ENCODE assay signal across 9 cellular contexts in the genomic region with DNA sequence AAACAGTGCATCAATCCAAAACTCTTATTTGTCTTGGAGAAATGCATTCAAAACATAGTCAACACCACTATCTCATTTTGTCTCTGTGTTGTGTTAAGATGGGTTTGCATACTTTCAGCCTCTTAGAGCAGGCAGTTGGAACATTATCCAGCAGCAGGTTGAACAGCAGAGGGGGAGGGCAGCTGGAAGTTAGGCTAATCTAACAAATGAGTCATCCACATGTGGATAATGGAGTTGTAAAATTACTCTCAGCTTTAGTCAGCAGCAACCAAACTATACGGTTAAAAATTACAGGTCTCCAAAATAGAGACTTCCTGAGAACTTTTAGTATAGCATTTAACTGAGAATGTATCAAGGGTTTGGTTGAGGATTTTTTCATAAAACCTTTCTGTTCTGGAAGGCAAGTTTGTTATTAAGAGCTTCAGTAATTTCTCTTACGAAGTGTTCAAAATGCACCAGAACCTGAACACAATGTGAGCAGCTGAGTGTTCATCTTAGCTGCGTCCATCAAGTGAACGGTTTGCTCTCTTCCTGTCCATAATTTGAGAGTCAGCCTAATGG. TPM values are rescaled to one million over a fixed set of nuclear protein-coding genes. Genes with fewer than 3 reads are reported as not detected.
DNase-seq lines count a peak whose midpoint lies in the region; ATAC-seq, FAIRE-seq and TF ChIP-seq lines count a peak whose summit lies in the region.
"Had no signal": no experiment of that assay in that cellular context is flagged by ENCODE, and none has a peak within 500 bp of the region (broad histone marks: within the 10 kb centered on the region; RNA-seq: fewer than 3 reads in every experiment).

No MANE protein-coding gene starts in this region.

- H3K4me1 ChIP-seq in HEK293 (ENCODE audit: control insufficient read depth, insufficient read depth, low read length): peaks cover 55% of the 10 kb centered on the region
- peaks cover 38 to 53% of the 10 kb centered on the region in 2 experiments for H3K4me1 ChIP-seq in SK-N-SH (ENCODE audit: control insufficient read depth in 1 of 2, insufficient read depth in 2 of 2, low read depth in 1 of 2, low read length in 1 of 2)
- peaks cover 0 to 34% (median 16%) of the 10 kb centered on the region in 12 donors for H3K4me1 ChIP-seq in heart left ventricle

- H3K4me3 ChIP-seq in AG04449 (ENCODE audit: low read depth, low read length): no peak overlapping the region
- no peak overlapping the region for H3K4me3 ChIP-seq in HEK293 (ENCODE audit: low read depth, low read length)
- no peak overlapping the region; a peak in 1 of 4 replicates for H3K4me3 ChIP-seq in SK-N-SH (ENCODE audit: low read depth in 2 of 2, low read length in 1 of 2)
- H3K4me3 ChIP-seq in heart left ventricle: no peak overlapping the region

- no peak overlapping the region for H2AFZ ChIP-seq in SK-N-SH (ENCODE audit: low read depth)

- CTCF ChIA-PET in AG04449 (lab: Yijun Ruan, JAX) (no interaction called here), HEK293 (lab: Yijun Ruan, JAX) (interaction anchor here (0.5 to 0.7 kb wide), 2 partner anchors 28 to 842 kb away, joined by 6 to 7 read pairs; no protein-coding TSS in a partner anchor), SK-N-SH (lab: Yijun Ruan, JAX) (no interaction called here)

- TF ChIP-seq EP300 in SK-N-SH (IDR thresholded peaks at IDR 0.05; ENCODE audit: borderline replicate concordance in 1 of 2, low read depth in 1 of 2, low read length in 1 of 2): peak; percentile 83 to 90

- no peaks in the 10 kb centered on the region for H3K36me3 ChIP-seq in HEK293 (ENCODE audit: control insufficient read depth in 2 of 2, insufficient read depth in 1 of 2, low read length in 2 of 2)
- H3K36me3 ChIP-seq in SK-N-SH (replicated peaks in 1 of 2; ENCODE audit: control insufficient read depth in 1 of 2, insufficient read depth in 2 of 2, low read length in 1 of 2): peaks cover 0 to 10% of the 10 kb centered on the region in 2 experiments
- no peaks in the 10 kb centered on the region for H3K36me3 ChIP-seq in heart left ventricle

- no peaks in the 10 kb centered on the region for H3K27me3 ChIP-seq in SK-N-SH (ENCODE audit: insufficient read depth)
- no peaks in the 10 kb centered on the region for H3K27me3 ChIP-seq in heart left ventricle

- no peaks in the 10 kb centered on the region for H3K9me2 ChIP-seq in SK-N-SH

- no peak for TF ChIP-seq POLR2A in heart left ventricle (IDR thresholded peaks at IDR 0.05)

- peaks cover 95% of the 10 kb centered on the region for H4K20me1 ChIP-seq in SK-N-SH (ENCODE audit: insufficient read depth)

- peak; percentile 83 to 94 (median 90) for ATAC-seq in heart left ventricle
- no peak for ATAC-seq in HG02763 (IDR thresholded peaks at IDR 0.05; ENCODE audit: unreplicated experiment)

- peaks cover 62% of the 10 kb centered on the region for H3F3A ChIP-seq in SK-N-SH (replicated peaks; ENCODE audit: insufficient read depth)

- peaks cover 100% of the 10 kb centered on the region for H3K79me2 ChIP-seq in SK-N-SH (ENCODE audit: insufficient read depth)

- H3K9ac ChIP-seq in SK-N-SH: peak overlapping the region; percentile 4; the same call in 1 of the 2 replicates

- 24% methylated on average over 4 of the region's 4 CpGs for WGBS in SK-N-SH (ENCODE audit: low lambda C conversion rate)
- WGBS in heart left ventricle, 4 donors: 46 to 63% (median 55%) methylated on average over 4 of the region's 4 CpGs

- H3K9me3 ChIP-seq in HEK293 (ENCODE audit: control insufficient read depth, insufficient read depth, low read depth, low read length): no peaks in the 10 kb centered on the region
- H3K9me3 ChIP-seq in SK-N-SH: no peaks in the 10 kb centered on the region
- no peaks in the 10 kb centered on the region for H3K9me3 ChIP-seq in heart left ventricle

- DNase-seq in AG04449 (ENCODE audit: low read depth, low spot score) (peak; percentile 42), SK-N-SH (peak; percentile 48), heart left ventricle (peak in 4 of 5 donors; percentile 36 to 44 (median 38)), urothelium cell line (ENCODE audit: low spot score) (peak; percentile 73), GDM1 (lab: John Stamatoyannopoulos, UW) (no peak)
- DNase-seq in activated effector memory CD4-positive, alpha-beta T cell treated with anti-CD3 and anti-CD28 coated beads, Interleukin-2, amount 50 U/mL, for 16 hours: no peak
- DNase-seq: stimulated activated naive B cell treated with anti-CD40 and anti-IgM and Interleukin-4, amounts not matched to agents 10 μg/mL and 1 μg/mL and 100 μg/mL, for 72 hours had no signal

- POLR2A ChIA-PET in AG04449 (lab: Yijun Ruan, JAX) (no interaction called here), HEK293 (lab: Yijun Ruan, JAX) (no interaction called here), SK-N-SH (lab: Yijun Ruan, JAX) (no interaction called here)

- no peak for TF ChIP-seq CTCF in AG04449 (IDR thresholded peaks at IDR 0.05; ENCODE audit: insufficient read depth, low read length, missing control alignments)
- no peak for TF ChIP-seq CTCF in HEK293 (tag by site-specific recombination; IDR thresholded peaks at IDR 0.05)
- TF ChIP-seq CTCF in SK-N-SH (IDR thresholded peaks at IDR 0.05): no peak
- no peak for TF ChIP-seq CTCF in heart left ventricle (IDR thresholded peaks at IDR 0.05)

- peak; percentile 22; the same call in 1 of the 2 replicates for TF ChIP-seq RAD21 in SK-N-SH (IDR thresholded peaks at IDR 0.05; ENCODE audit: low read length)

- intact Hi-C loops in heart left ventricle (cut with DNase I): loop anchor here in 1 of 10 donors (5.0 kb wide), 1 partner anchor 41 kb away; no protein-coding TSS in a partner anchor

- no peak for FAIRE-seq in urothelium cell line (lab: Jason Lieb, UNC)

- H3K4me2 ChIP-seq in SK-N-SH: peak overlapping the region; percentile 56

- H3K27ac ChIP-seq in HEK293 (ENCODE audit: extremely low read depth, low read depth, low read length) (peak overlapping the region; percentile 71), SK-N-SH (ENCODE audit: low read depth in 2 of 2, low read length in 1 of 2) (peak overlapping the region; percentile 80 to 86), heart left ventricle (peak overlapping the region in 3 of 12 donors; percentile 13 to 35 (median 28))

TF ChIP-seq in HEK293, 187 proteins besides CTCF, POLR2A, EP300 and RAD21 (continues in another document):
- TF ChIP-seq ZSCAN23 (tag by site-specific recombination; IDR thresholded peaks at IDR 0.05) (peak; percentile 49; the same call in 1 of the 2 replicates), TRIM28 (IDR thresholded peaks at IDR 0.05; ENCODE audit: borderline replicate concordance, low read length) (peak; percentile 92), ZNF514 (tag by site-specific recombination; IDR thresholded peaks at IDR 0.05) (no peak), ZNF114 (tag by site-specific recombination; IDR thresholded peaks at IDR 0.05) (no peak), ZNF394 (tag by site-specific recombination; IDR thresholded peaks at IDR 0.05; ENCODE audit: borderline replicate concordance) (peak; percentile 64; the same call in 1 of the 2 replicates), ZNF645 (tag by site-specific recombination; IDR thresholded peaks at IDR 0.05) (no peak), ZNF621 (tag by site-specific recombination; IDR thresholded peaks at IDR 0.05) (no peak), ZNF473 (tag by site-specific recombination; IDR thresholded peaks at IDR 0.05) (no peak), IKZF3 (tag by site-specific recombination; IDR thresholded peaks at IDR 0.05) (peak; percentile 89), ZNF707 (tag by site-specific recombination; IDR thresholded peaks at IDR 0.05) (no peak), ZNF521 (tag by site-specific recombination; IDR thresholded peaks at IDR 0.05) (no peak)

TF ChIP-seq in SK-N-SH, 30 proteins besides CTCF, POLR2A, EP300 and RAD21 (continues in another document):
- TF ChIP-seq YY1 (IDR thresholded peaks at IDR 0.05; ENCODE audit: low read depth): no peak
- peak; percentile 98 for TF ChIP-seq JUND (IDR thresholded peaks at IDR 0.05)
- TF ChIP-seq IRF3 (IDR thresholded peaks at IDR 0.05; ENCODE audit: low read depth, low read length): no peak
- TF ChIP-seq, protein P1, sequence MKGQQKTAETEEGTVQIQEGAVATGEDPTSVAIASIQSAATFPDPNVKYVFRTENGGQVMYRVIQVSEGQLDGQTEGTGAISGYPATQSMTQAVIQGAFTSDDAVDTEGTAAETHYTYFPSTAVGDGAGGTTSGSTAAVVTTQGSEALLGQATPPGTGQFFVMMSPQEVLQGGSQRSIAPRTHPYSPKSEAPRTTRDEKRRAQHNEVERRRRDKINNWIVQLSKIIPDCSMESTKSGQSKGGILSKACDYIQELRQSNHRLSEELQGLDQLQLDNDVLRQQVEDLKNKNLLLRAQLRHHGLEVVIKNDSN (IDR thresholded peaks at IDR 0.05; ENCODE audit: borderline replicate concordance, low read depth): peak; percentile 37; the same call in 1 of the 2 replicates
- no peak for TF ChIP-seq ELF1 (IDR thresholded peaks at IDR 0.05)
- peak; percentile 81 for TF ChIP-seq RCOR1 (IDR thresholded peaks at IDR 0.05; ENCODE audit: low read length)
- TF ChIP-seq TEAD4 (IDR thresholded peaks at IDR 0.05; ENCODE audit: borderline replicate concordance, insufficient read depth): peak; percentile 70; the same call in 1 of the 2 replicates
- peak; percentile 64; the same call in 1 of the 2 replicates for TF ChIP-seq SIN3A (IDR thresholded peaks at IDR 0.05; ENCODE audit: borderline replicate concordance, low read depth, low read length)

RNA-seq across cellular contexts. Expression of gene PRKCA, which starts 46.3 kb away (rescaled TPM):
- polyA plus RNA-seq in SK-N-SH (2012; rRNA removed) (108 and 123 TPM in 2 replicates), heart left ventricle (1 to 10 TPM; 3.4 to 3.7 TPM)
- 111 and 128 TPM in 2 replicates for polyA plus RNA-seq in SK-N-SH (2012; cell fraction: cytosol; rRNA removed)
- 126 and 178 TPM in 2 replicates for polyA plus RNA-seq in SK-N-SH (2012; cell fraction: nucleus; rRNA removed)
- total RNA-seq in heart left ventricle: 10 to 100 TPM in 6 of 9 donors, 1 to 10 TPM in 3; 4.8 to 26.8 (median 16.9) TPM

Comparison
In these comparisons a context has a peak if more than half of its experiments do, and no peak if none do; other contexts are left out.
1. DNase-seq: peak in AG04449 (single experiment), SK-N-SH (single experiment), heart left ventricle (4 of 5) and urothelium cell line (single experiment); none in activated effector memory CD4-positive, alpha-beta T cell treated with anti-CD3 and anti-CD28 coated beads, Interleukin-2, amount 50 U/mL, for 16 hours (single experiment) and GDM1 (single experiment).
2. RNA of gene PRKCA, which starts 46.3 kb away (polyA plus RNA-seq): 108 to 178 TPM in SK-N-SH; 3.4 to 3.7 TPM in heart left ventricle; every median in the first group is over 10 times any median in the second.